In the genomic region with DNA sequence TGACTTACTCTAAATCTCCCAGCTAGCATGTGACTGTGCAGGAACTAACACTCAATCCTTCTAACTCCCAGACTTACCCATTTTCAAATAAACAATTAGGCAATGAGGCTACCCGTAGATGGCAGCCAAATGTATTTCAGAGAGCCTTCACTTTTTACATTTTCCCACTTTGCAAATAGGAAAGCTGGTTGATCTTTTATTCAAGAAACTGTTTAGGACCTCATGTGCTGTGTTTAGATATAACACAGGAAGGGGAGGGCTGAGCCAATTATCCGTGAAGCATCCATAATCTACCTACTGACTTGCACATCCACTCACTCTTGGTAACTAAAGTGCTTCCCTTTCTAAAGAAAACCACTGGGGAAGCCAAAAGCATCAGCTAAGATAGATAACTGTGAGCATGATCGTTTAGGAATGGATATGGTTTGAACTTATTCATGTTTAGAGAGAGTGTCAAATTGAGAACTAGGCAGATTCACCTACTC, we compare ENCODE assay signal across 9 cellular contexts. TPM values are rescaled to one million over a fixed set of nuclear protein-coding genes. Genes with fewer than 3 reads are reported as not detected.
DNase-seq lines count a peak whose midpoint lies in the region; TF ChIP-seq lines count a peak whose summit lies in the region.
"Had no signal": no experiment of that assay in that cellular context is flagged by ENCODE, and none has a peak within 500 bp of the region (broad histone marks: within the 10 kb centered on the region; RNA-seq: fewer than 3 reads in every experiment).

No MANE protein-coding gene starts in this region.

- peak overlapping the region; percentile 32; the same call in 1 of the 2 replicates for H3K4me2 ChIP-seq in SK-N-SH

- 73% methylated on average over 3 of the region's 3 CpGs for WGBS in SK-N-SH (ENCODE audit: low lambda C conversion rate)
- 34 to 51% methylated on average over 3 of the region's 3 CpGs for WGBS in esophagus squamous epithelium, 2 donors

- TF ChIP-seq EP300 in SK-N-SH (IDR thresholded peaks at IDR 0.05; ENCODE audit: borderline replicate concordance in 1 of 2, low read depth in 1 of 2, low read length in 1 of 2): no peak

- no peaks in the 10 kb centered on the region for H3K27me3 Mint-ChIP-seq in immature natural killer cell (ENCODE audit: low read depth in 3 of 3)

- no peaks in the 10 kb centered on the region for H3K27me3 ChIP-seq in SK-N-SH (ENCODE audit: insufficient read depth)
- H3K27me3 ChIP-seq in esophagus squamous epithelium: no peaks in the 10 kb centered on the region
- no peaks in the 10 kb centered on the region for H3K27me3 ChIP-seq in skeletal muscle tissue (ENCODE audit: control insufficient read depth in 3 of 3, insufficient read depth in 3 of 3, low read length in 3 of 3)

- H2AFZ ChIP-seq in SK-N-SH (ENCODE audit: low read depth): no peak overlapping the region

- no peaks in the 10 kb centered on the region for H3K9me3 Mint-ChIP-seq in immature natural killer cell

- CTCF ChIA-PET in SK-N-SH (lab: Yijun Ruan, JAX): interaction anchor here (0.6 kb wide), 1 partner anchor 223 kb away, joined by 3 read pairs; no protein-coding TSS in a partner anchor

- H3K9ac ChIP-seq in SK-N-SH (peak overlapping the region; percentile 67), skeletal muscle tissue (ENCODE audit: low read depth in 1 of 3, low read length in 3 of 3) (peak overlapping the region in 1 of 3 donors; percentile 7)

- no peak for TF ChIP-seq POLR2A in esophagus squamous epithelium (IDR thresholded peaks at IDR 0.05)

- POLR2A ChIA-PET in SK-N-SH (lab: Yijun Ruan, JAX): no interaction called here

- no peak for TF ChIP-seq CTCF in SK-N-SH (IDR thresholded peaks at IDR 0.05)
- TF ChIP-seq CTCF in esophagus squamous epithelium (IDR thresholded peaks at IDR 0.05): no peak

- peak; percentile 37 for DNase-seq in NCI-H2171 treated with DMSO at 0.1 percent for 48 hours (lab: John Stamatoyannopoulos, UW)
- no peak for DNase-seq in NCI-H2171 (lab: John Stamatoyannopoulos, UW)
- no peak for DNase-seq in SK-N-SH
- no peak for DNase-seq in esophagus squamous epithelium (lab: John Stamatoyannopoulos, UW)
- DNase-seq in immature natural killer cell: no peak
- no peak for DNase-seq in RPMI8226
- DNase-seq in GM19240 (ENCODE audit: insufficient read length, low spot score): no peak
- DNase-seq: activated CD4-positive, alpha-beta T cell treated with anti-CD3 and anti-CD28 coated beads for 1 hour had no signal

- peaks cover 67% of the 10 kb centered on the region for H3F3A ChIP-seq in SK-N-SH (replicated peaks; ENCODE audit: insufficient read depth)

- H3K79me2 ChIP-seq in SK-N-SH (ENCODE audit: insufficient read depth): peaks cover 91% of the 10 kb centered on the region

- intact Hi-C loops in esophagus squamous epithelium (cut with DNase I): no loop called here

- H3K27ac ChIP-seq in SK-N-SH (ENCODE audit: low read depth in 2 of 2, low read length in 1 of 2) (peak overlapping the region; percentile 81 to 97; a peak in 3 of 4 replicates), esophagus squamous epithelium (peak overlapping the region; percentile 53 to 71 (median 64)), skeletal muscle tissue (ENCODE audit: low read depth, low read length) (peak overlapping the region; percentile 69)

- H3K27ac Mint-ChIP-seq in immature natural killer cell: no peak overlapping the region

- H3K9me2 ChIP-seq in SK-N-SH: no peaks in the 10 kb centered on the region

- H3K4me3 Mint-ChIP-seq in immature natural killer cell: no peak overlapping the region

- no peaks in the 10 kb centered on the region for H3K36me3 Mint-ChIP-seq in immature natural killer cell

- H3K4me1 Mint-ChIP-seq in immature natural killer cell: peaks cover 54 to 60% of the 10 kb centered on the region in 2 donors

- no peaks in the 10 kb centered on the region; the same call in 1 of the 2 replicates for H4K20me1 ChIP-seq in SK-N-SH (ENCODE audit: insufficient read depth)

- H3K4me1 ChIP-seq in SK-N-SH (ENCODE audit: control insufficient read depth in 1 of 2, insufficient read depth in 2 of 2, low read depth in 1 of 2, low read length in 1 of 2) (peaks cover 20 to 66% of the 10 kb centered on the region in 2 experiments), esophagus squamous epithelium (peaks cover 35 to 78% (median 68%) of the 10 kb centered on the region in 3 donors), skeletal muscle tissue (ENCODE audit: control insufficient read depth in 3 of 3, insufficient read depth in 3 of 3, low read length in 3 of 3) (peaks cover 58 to 67% (median 62%) of the 10 kb centered on the region in 3 donors)

- H3K4me3 ChIP-seq in SK-N-SH (ENCODE audit: low read depth in 2 of 2, low read length in 1 of 2) (no peak overlapping the region), esophagus squamous epithelium (no peak overlapping the region), skeletal muscle tissue (ENCODE audit: low read length in 3 of 3) (no peak overlapping the region)

- no peaks in the 10 kb centered on the region for H3K9me3 ChIP-seq in SK-N-SH
- no peaks in the 10 kb centered on the region for H3K9me3 ChIP-seq in esophagus squamous epithelium
- no peaks in the 10 kb centered on the region for H3K9me3 ChIP-seq in skeletal muscle tissue (ENCODE audit: control insufficient read depth in 3 of 3, low read length in 3 of 3)

- H3K36me3 ChIP-seq in SK-N-SH (replicated peaks in 1 of 2; ENCODE audit: control insufficient read depth in 1 of 2, insufficient read depth in 2 of 2, low read length in 1 of 2) (peaks cover 7 to 34% of the 10 kb centered on the region in 2 experiments), esophagus squamous epithelium (no peaks in the 10 kb centered on the region), skeletal muscle tissue (ENCODE audit: control insufficient read depth in 3 of 3, insufficient read depth in 3 of 3, low read length in 3 of 3) (no peaks in the 10 kb centered on the region)

- no peak for TF ChIP-seq RAD21 in SK-N-SH (IDR thresholded peaks at IDR 0.05; ENCODE audit: low read length)

TF ChIP-seq in SK-N-SH, 30 proteins besides CTCF, POLR2A, EP300 and RAD21:
- TF ChIP-seq SIN3A (IDR thresholded peaks at IDR 0.05; ENCODE audit: borderline replicate concordance, low read depth, low read length) (0 out of 2 replicates have a peak, but pooled peaks have one; percentile 20), TCF12 (IDR thresholded peaks at IDR 0.05) (no peak), TEAD4 (IDR thresholded peaks at IDR 0.05; ENCODE audit: borderline replicate concordance, insufficient read depth) (no peak)
- TF ChIP-seq, protein P1, sequence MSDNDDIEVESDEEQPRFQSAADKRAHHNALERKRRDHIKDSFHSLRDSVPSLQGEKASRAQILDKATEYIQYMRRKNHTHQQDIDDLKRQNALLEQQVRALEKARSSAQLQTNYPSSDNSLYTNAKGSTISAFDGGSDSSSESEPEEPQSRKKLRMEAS (IDR thresholded peaks at IDR 0.05; ENCODE audit: low read depth): no peak
TF ChIP-seq in SK-N-SH: peak in this region for 1.

RNA-seq across cellular contexts. Expression of gene MBNL2, which starts 33.4 kb away (rescaled TPM):
- polyA plus RNA-seq in SK-N-SH (2012; rRNA removed): 24.5 and 27.9 TPM in 2 replicates
- 38.4 and 46.6 TPM in 2 replicates for polyA plus RNA-seq in SK-N-SH (2012; cell fraction: cytosol; rRNA removed)
- polyA plus RNA-seq in SK-N-SH (2012; cell fraction: nucleus; rRNA removed): 21.4 and 39.6 TPM in 2 replicates
- 10 to 100 TPM; 18.3 to 58.7 (median 29.7) TPM for total RNA-seq in esophagus squamous epithelium
- total RNA-seq in skeletal muscle tissue: 30.3 TPM
- polyA plus RNA-seq in immature natural killer cell: 10 to 100 TPM; 11.7 to 19.4 (median 18.6) TPM
